ENCODE assay signal across 11 cellular contexts in genomic region chr1:19441048-19441447, GRCh38. TPM values are rescaled to one million over a fixed set of nuclear protein-coding genes. Genes with fewer than 3 reads are reported as not detected.
DNase-seq lines count a peak whose midpoint lies in the region; ATAC-seq and TF ChIP-seq lines count a peak whose summit lies in the region.
"Had no signal": no experiment of that assay in that cellular context is flagged by ENCODE, and none has a peak within 500 bp of the region (broad histone marks: within the 10 kb centered on the region; RNA-seq: fewer than 3 reads in every experiment).

No MANE protein-coding gene starts in this region.

- peak overlapping the region; percentile 94 for H3K27ac ChIP-seq in ACC112 (ENCODE audit: low read depth, low read length)
- peak overlapping the region; percentile 39 for H3K27ac ChIP-seq in mammary epithelial cell (ENCODE audit: insufficient read depth, low read depth, low read length)
- H3K27ac ChIP-seq: foreskin keratinocyte had no signal

- intact Hi-C loops in mammary epithelial cell (cut with micrococcal nuclease) = loop anchor here (2.0 kb wide), 3 partner anchors 44 to 212 kb away; partner anchors contain the start of gene CAPZB

- H3K27me3 Mint-ChIP-seq in nephron progenitor cell (ENCODE audit: low read depth, poor library complexity) (no peaks in the 10 kb centered on the region), progenitor cell of endocrine pancreas (no peaks in the 10 kb centered on the region)

- no peaks in the 10 kb centered on the region for H3K9me3 Mint-ChIP-seq in nephron progenitor cell
- no peaks in the 10 kb centered on the region for H3K9me3 Mint-ChIP-seq in progenitor cell of endocrine pancreas (ENCODE audit: low read depth)
- H3K9me3 Mint-ChIP-seq: CD14-positive monocyte had no signal

- H4K20me1 ChIP-seq in mammary epithelial cell (ENCODE audit: insufficient read depth, low read length) = peaks cover 2% of the 10 kb centered on the region

- CTCF ChIA-PET in mammary epithelial cell (lab: Charles Lee; ENCODE audit: low non-redundant PET) = no interaction called here

- H3K9me3 ChIP-seq in mammary epithelial cell (replicated peaks; ENCODE audit: insufficient read depth, low read length) = no peaks in the 10 kb centered on the region

- ATAC-seq in HG02759 (IDR thresholded peaks at IDR 0.05; ENCODE audit: unreplicated experiment) = no peak
- no peak for ATAC-seq in HG02852 (IDR thresholded peaks at IDR 0.05; ENCODE audit: unreplicated experiment)
- ATAC-seq: left lobe of liver had no signal

- TF ChIP-seq CTCF in mammary epithelial cell (conservative IDR thresholded peaks at IDR 0.05 in 1 of 2, IDR thresholded peaks at IDR 0.05 in 1 of 2; ENCODE audit: extremely low read depth in 1 of 2, insufficient read depth in 1 of 2, low read depth in 1 of 2, low read length in 2 of 2) (no peak), nephron progenitor cell (IDR thresholded peaks at IDR 0.05) (no peak), progenitor cell of endocrine pancreas (IDR thresholded peaks at IDR 0.05; ENCODE audit: unreplicated experiment) (no peak)

- BruUV-seq in mammary epithelial cell (replicated peaks; lab: Mats Ljungman, UMichigan) = TSS peak; percentile 95

- H3K4me3 Mint-ChIP-seq in nephron progenitor cell = no peak overlapping the region
- H3K4me3 Mint-ChIP-seq in progenitor cell of endocrine pancreas (ENCODE audit: low read depth) = no peak overlapping the region
- H3K4me3 Mint-ChIP-seq: CD14-positive monocyte had no signal

- 82% methylated on average over 6 of the region's 6 CpGs for WGBS in mammary epithelial cell (ENCODE audit: low coverage, missing lambda C conversion rate)

- no peak overlapping the region for H2AFZ ChIP-seq in ACC112 (ENCODE audit: low read length, unreplicated experiment)
- H2AFZ ChIP-seq in mammary epithelial cell (ENCODE audit: low read depth, low read length) = no peak overlapping the region

- H3K4me2 ChIP-seq in mammary epithelial cell (ENCODE audit: insufficient read depth, low read depth, low read length) = no peak overlapping the region

- peaks cover 80% of the 10 kb centered on the region for H3K4me1 ChIP-seq in ACC112 (ENCODE audit: control insufficient read depth, insufficient read depth, low read length, unreplicated experiment)
- peaks cover 62% of the 10 kb centered on the region for H3K4me1 ChIP-seq in mammary epithelial cell (ENCODE audit: insufficient read depth, low read length)

- H3K27me3 ChIP-seq in ACC112 (ENCODE audit: insufficient read depth, low read length) (no peaks in the 10 kb centered on the region), mammary epithelial cell (ENCODE audit: insufficient read depth, low read length) (no peaks in the 10 kb centered on the region)
- H3K27me3 ChIP-seq: foreskin keratinocyte had no signal

- H3K79me2 ChIP-seq in ACC112 (ENCODE audit: control insufficient read depth, insufficient read depth, low read length, unreplicated experiment) = peaks cover 94% of the 10 kb centered on the region
- H3K79me2 ChIP-seq in mammary epithelial cell (ENCODE audit: insufficient read depth, low read length) = peaks cover 95% of the 10 kb centered on the region

- dilution Hi-C loops in mammary epithelial cell (cut with HindIII; ENCODE audit: low sequenced_read_pairs) = no loop called here

- H3K9ac ChIP-seq in mammary epithelial cell (ENCODE audit: insufficient read depth, low read length) = no peak overlapping the region

- H3K27ac Mint-ChIP-seq in nephron progenitor cell = peak overlapping the region; percentile 63
- no peak overlapping the region for H3K27ac Mint-ChIP-seq in progenitor cell of endocrine pancreas

- H3K36me3 ChIP-seq in ACC112 (ENCODE audit: insufficient read depth, low read length) (no peaks in the 10 kb centered on the region), mammary epithelial cell (ENCODE audit: insufficient read depth, low read length) (no peaks in the 10 kb centered on the region)

- peaks cover 94% of the 10 kb centered on the region for H3K4me1 Mint-ChIP-seq in nephron progenitor cell
- H3K4me1 Mint-ChIP-seq in progenitor cell of endocrine pancreas (ENCODE audit: low read depth) = peaks cover 17% of the 10 kb centered on the region

- H3K4me3 ChIP-seq in ACC112 (ENCODE audit: low read depth, low read length) (no peak overlapping the region), mammary epithelial cell (replicated peaks in 1 of 3; ENCODE audit: insufficient read depth in 1 of 3, low read depth in 2 of 3, low read length in 3 of 3) (no peak overlapping the region)

- H3K36me3 Mint-ChIP-seq in nephron progenitor cell (ENCODE audit: low read depth) (peaks cover 3% of the 10 kb centered on the region), progenitor cell of endocrine pancreas (ENCODE audit: insufficient read depth) (no peaks in the 10 kb centered on the region)

- peak; percentile 69 for DNase-seq in G401 (ENCODE audit: low spot score)
- no peak for DNase-seq in mammary epithelial cell
- no peak for DNase-seq in nephron progenitor cell
- DNase-seq in progenitor cell of endocrine pancreas (ENCODE audit: low spot score, unreplicated experiment) = no peak
- DNase-seq in LoVo (ENCODE audit: low spot score) = no peak

- in situ Hi-C loops in G401 (cut with HindIII; ENCODE audit: low sequenced_read_pairs) = no loop called here
- in situ Hi-C loops in mammary epithelial cell (cut with MboI; ENCODE audit: low sequenced_read_pairs in 2 of 2) = no loop called here

RNA-seq across cellular contexts. Expression of gene CAPZB, which starts 44.3 kb away (rescaled TPM):
- 342 and 345 TPM in 2 replicates for total RNA-seq in G401 (2014; rRNA removed; shearing (Covaris generic))
- total RNA-seq in mammary epithelial cell (100 to 1,000 TPM; 134 to 309 TPM), progenitor cell of endocrine pancreas (189 and 211 TPM in 2 replicates)
- polyA plus RNA-seq in mammary epithelial cell = 337 TPM
- polyA minus RNA-seq in mammary epithelial cell = 222 TPM
